In genomic region chr6:24571361-24571760, GRCh38 we compare ENCODE assay signal across 7 cellular contexts.
"Had no signal": no experiment of that assay in that cellular context is flagged by ENCODE, and none has a peak within 500 bp of the region (broad histone marks: within the 10 kb centered on the region; RNA-seq: fewer than 3 reads in every experiment).

No MANE protein-coding gene starts in this region.

- DNase-seq: GM23248, H9, HCEC 1CT, KBM-7 had no signal

- H2AFZ ChIP-seq: GM23248 had no signal

- H3K9ac ChIP-seq: GM23248, KMS-11 had no signal

- H3K27ac ChIP-seq: GM23248, HL-60, KMS-11 had no signal

- H3K4me2 ChIP-seq: KMS-11 had no signal

- FAIRE-seq: HepG2 had no signal

- H3K4me3 ChIP-seq: GM23248 had no signal
